In genomic region chr2:97870396-97870843, GRCh38 we compare ENCODE assay signal across 8 cellular contexts.
A peak's percentile ranks its signal among the peaks of the same experiment; 100 is the strongest.
DNase-seq lines count a peak whose midpoint lies in the region; ATAC-seq and TF ChIP-seq lines count a peak whose summit lies in the region.

No MANE protein-coding gene starts in this region.

- ATAC-seq in DND-41 (ENCODE audit: insufficient read depth, low read depth), result peak; percentile 98
- peak; percentile 95 for ATAC-seq in GM19468 (IDR thresholded peaks at IDR 0.05; ENCODE audit: extremely low read depth, unreplicated experiment)
- ATAC-seq in HG03558 (IDR thresholded peaks at IDR 0.05; ENCODE audit: extremely low read depth, unreplicated experiment), result peak; percentile 93
- ATAC-seq in SK-N-SH treated with all-trans-retinoic acid at 6 μM for 48 hours, result peak; percentile 80

- no peak overlapping the region for H2AFZ ChIP-seq in DND-41 (ENCODE audit: low read depth, low read length)

- intact Hi-C loops in prostate gland (cut with DNase I), result no loop called here

- H3K27ac ChIP-seq in DND-41 (ENCODE audit: low read length) (peak overlapping the region; percentile 71), neutrophil (peak overlapping the region; percentile 78), prostate gland (no peak overlapping the region)

- H3K9me3 ChIP-seq in DND-41 (ENCODE audit: insufficient read depth, low read length, severe bottlenecking) (no peaks in the 10 kb centered on the region), neutrophil (no peaks in the 10 kb centered on the region), prostate gland (no peaks in the 10 kb centered on the region)

- TF ChIP-seq CTCF in DND-41 (IDR thresholded peaks at IDR 0.05; ENCODE audit: borderline replicate concordance, extremely low read depth, low read length, poor library complexity, severe bottlenecking) (peak; percentile 45), neutrophil (IDR thresholded peaks at IDR 0.05) (no peak), prostate gland (IDR thresholded peaks at IDR 0.05) (no peak)

- peak overlapping the region; percentile 57 for H3K4me2 ChIP-seq in DND-41 (ENCODE audit: insufficient read depth, low read length)

- H4K20me1 ChIP-seq in DND-41 (ENCODE audit: insufficient read depth, low read length), result peaks cover 12% of the 10 kb centered on the region

- WGBS in prostate gland, result 32% methylated on average over 4 of the region's 4 CpGs

- H3K4me1 ChIP-seq in DND-41 (ENCODE audit: insufficient read depth, low read length), result peaks cover 32% of the 10 kb centered on the region
- peaks cover 34 to 37% of the 10 kb centered on the region in 2 experiments for H3K4me1 ChIP-seq in neutrophil (ENCODE audit: control insufficient read depth in 1 of 2, insufficient read depth in 1 of 2, low read depth in 1 of 2, low read length in 1 of 2)
- H3K4me1 ChIP-seq in prostate gland (replicated peaks), result no peaks in the 10 kb centered on the region

- no peaks in the 10 kb centered on the region for H3K36me3 ChIP-seq in DND-41 (ENCODE audit: insufficient read depth, low read length)
- H3K36me3 ChIP-seq in neutrophil, result no peaks in the 10 kb centered on the region
- no peaks in the 10 kb centered on the region for H3K36me3 ChIP-seq in prostate gland

- TF ChIP-seq POLR2A in prostate gland (IDR thresholded peaks at IDR 0.05), result no peak

- H3K27me3 ChIP-seq in DND-41 (ENCODE audit: insufficient read depth, low read length, poor library complexity) (no peaks in the 10 kb centered on the region), neutrophil (no peaks in the 10 kb centered on the region), prostate gland (replicated peaks; ENCODE audit: insufficient read depth) (no peaks in the 10 kb centered on the region)

- DNase-seq in DND-41 (peak; percentile 80), dermis microvascular lymphatic vessel endothelial cell (ENCODE audit: low read depth in 2 of 2) (peak; percentile 6 to 58), prostate gland (ENCODE audit: low spot score) (no peak), HuH-7.5 (ENCODE audit: low spot score) (no peak)

- H3K79me2 ChIP-seq in DND-41 (ENCODE audit: insufficient read depth, low read length), result peaks cover 14% of the 10 kb centered on the region

- peak overlapping the region; percentile 32 for H3K9ac ChIP-seq in DND-41 (ENCODE audit: low read depth, low read length)

- H3K4me3 ChIP-seq in DND-41 (ENCODE audit: low read depth in 1 of 2, low read length in 2 of 2) (peak overlapping the region in 1 of 2 experiments; percentile 14; a peak in 2 of 4 replicates), neutrophil (ENCODE audit: low read depth in 1 of 2, low read length in 1 of 2) (peak overlapping the region in 1 of 2 experiments; percentile 12), prostate gland (no peak overlapping the region)

TF ChIP-seq in SK-N-SH treated with all-trans-retinoic acid at 6 μM for 48 hours, 23 proteins besides CTCF, POLR2A, EP300 and RAD21:
- TF ChIP-seq SNAI2 (CRISPR knock-in tag; IDR thresholded peaks at IDR 0.05) (no peak), PATZ1 (CRISPR knock-in tag; IDR thresholded peaks at IDR 0.05; ENCODE audit: borderline replicate concordance) (no peak), OSR1 (CRISPR knock-in tag; IDR thresholded peaks at IDR 0.05) (no peak), TCF4 (CRISPR knock-in tag; IDR thresholded peaks at IDR 0.05; ENCODE audit: borderline replicate concordance) (no peak), CSDC2 (CRISPR knock-in tag; IDR thresholded peaks at IDR 0.05) (no peak), ARNTL (CRISPR knock-in tag; IDR thresholded peaks at IDR 0.05; ENCODE audit: borderline replicate concordance, low read depth) (no peak), ZNF70 (CRISPR knock-in tag; IDR thresholded peaks at IDR 0.05) (no peak), ZNF565 (CRISPR knock-in tag; conservative IDR thresholded peaks at IDR 0.05; ENCODE audit: low read depth) (no peak), CSRNP3 (CRISPR knock-in tag; IDR thresholded peaks at IDR 0.05) (no peak), RARB (CRISPR knock-in tag; IDR thresholded peaks at IDR 0.05) (no peak), TOX (CRISPR knock-in tag; IDR thresholded peaks at IDR 0.05; ENCODE audit: borderline replicate concordance) (no peak)
- TF ChIP-seq, protein P1, sequence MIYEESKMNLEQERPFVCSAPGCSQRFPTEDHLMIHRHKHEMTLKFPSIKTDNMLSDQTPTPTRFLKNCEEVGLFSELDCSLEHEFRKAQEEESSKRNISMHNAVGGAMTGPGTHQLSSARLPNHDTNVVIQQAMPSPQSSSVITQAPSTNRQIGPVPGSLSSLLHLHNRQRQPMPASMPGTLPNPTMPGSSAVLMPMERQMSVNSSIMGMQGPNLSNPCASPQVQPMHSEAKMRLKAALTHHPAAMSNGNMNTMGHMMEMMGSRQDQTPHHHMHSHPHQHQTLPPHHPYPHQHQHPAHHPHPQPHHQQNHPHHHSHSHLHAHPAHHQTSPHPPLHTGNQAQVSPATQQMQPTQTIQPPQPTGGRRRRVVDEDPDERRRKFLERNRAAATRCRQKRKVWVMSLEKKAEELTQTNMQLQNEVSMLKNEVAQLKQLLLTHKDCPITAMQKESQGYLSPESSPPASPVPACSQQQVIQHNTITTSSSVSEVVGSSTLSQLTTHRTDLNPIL (CRISPR knock-in tag; IDR thresholded peaks at IDR 0.05; ENCODE audit: low read depth), result no peak
TF ChIP-seq in SK-N-SH treated with all-trans-retinoic acid at 6 μM for 48 hours: peak in this region for 0.

Comparison
In these comparisons a context has a peak if more than half of its experiments do, and no peak if none do; other contexts are left out.
1. DNase-seq: peak in DND-41 (single experiment) and dermis microvascular lymphatic vessel endothelial cell (2 of 2); none in prostate gland (single experiment) and HuH-7.5 (single experiment).
2. H3K27ac ChIP-seq: peak in DND-41 (single experiment) and neutrophil (single experiment); none in prostate gland (0 of 2).
3. Peak in every context shown above with its lines, with median percentiles within 50 percentile points of each other: ATAC-seq.